ENCODE assay signal across 19 cellular contexts in genomic region chr3:8536106-8537052, GRCh38. TPM values are rescaled to one million over a fixed set of nuclear protein-coding genes. Genes with fewer than 3 reads are reported as not detected.
DNase-seq lines count a peak whose midpoint lies in the region; ATAC-seq and TF ChIP-seq lines count a peak whose summit lies in the region.
"Had no signal": no experiment of that assay in that cellular context is flagged by ENCODE, and none has a peak within 500 bp of the region (broad histone marks: within the 10 kb centered on the region; RNA-seq: fewer than 3 reads in every experiment).

No MANE protein-coding gene starts in this region.

- no peak for ATAC-seq in GM18498 (IDR thresholded peaks at IDR 0.05; ENCODE audit: unreplicated experiment)
- ATAC-seq: activated CD8-positive, alpha-beta T cell treated with anti-CD3 and anti-CD28 coated beads, Interleukin-2, amount 10 ng/mL, durations not matched to agents 7 days and 5 days; effector memory CD8-positive, alpha-beta T cell; naive thymus-derived CD4-positive, alpha-beta T cell; stimulated activated effector memory CD8-positive, alpha-beta T cell treated with anti-CD3 and anti-CD28 coated beads, Interleukin-12 subunit alpha, Interleukin-12 subunit beta, amount 100 ng/mL, for 72 hours had no signal

- TF ChIP-seq POLR2A in testis (IDR thresholded peaks at IDR 0.05), result no peak

- 35 to 61% methylated on average over 8 of the region's 8 CpGs for WGBS in testis, 2 donors

- in situ Hi-C loops in brain microvascular endothelial cell (cut with HindIII; ENCODE audit: low pct_ligation_motif_present, low sequenced_read_pairs), result no loop called here

- no peak overlapping the region for H3K4me3 ChIP-seq in HUES48 (ENCODE audit: low read depth, low read length)
- H3K4me3 ChIP-seq in brain microvascular endothelial cell (ENCODE audit: low read depth, low read length), result no peak overlapping the region
- no peak overlapping the region for H3K4me3 ChIP-seq in testis
- no peak overlapping the region for H3K4me3 ChIP-seq in H7 (ENCODE audit: insufficient read depth, low read depth, low read length)
- H3K4me3 ChIP-seq: right atrium auricular region, upper lobe of left lung had no signal

- peaks cover 17% of the 10 kb centered on the region for H3K4me1 ChIP-seq in HUES48 (ENCODE audit: control insufficient read depth, insufficient read depth, low read length)
- peaks cover 20% of the 10 kb centered on the region for H3K4me1 ChIP-seq in testis

- H3K9me3 ChIP-seq in HUES48 (ENCODE audit: control insufficient read depth, insufficient read depth, low read length) (no peaks in the 10 kb centered on the region), testis (no peaks in the 10 kb centered on the region)
- H3K9me3 ChIP-seq: right atrium auricular region, upper lobe of left lung had no signal

- TF ChIP-seq CTCF in brain microvascular endothelial cell (IDR thresholded peaks at IDR 0.05; ENCODE audit: low read depth, low read length, missing control alignments) (no peak), testis (IDR thresholded peaks at IDR 0.05) (no peak)

- H3K36me3 ChIP-seq in HUES48 (ENCODE audit: control insufficient read depth, insufficient read depth, low read length) (peaks cover 34% of the 10 kb centered on the region), brain microvascular endothelial cell (replicated peaks) (peaks cover 29% of the 10 kb centered on the region), testis (ENCODE audit: low read depth, missing control alignments) (no peaks in the 10 kb centered on the region), H7 (replicated peaks; ENCODE audit: control insufficient read depth, insufficient read depth, low read length) (no peaks in the 10 kb centered on the region)

- H3K27me3 ChIP-seq in HUES48 (ENCODE audit: control insufficient read depth, insufficient read depth, low read length) (no peaks in the 10 kb centered on the region), brain microvascular endothelial cell (replicated peaks) (no peaks in the 10 kb centered on the region), testis (no peaks in the 10 kb centered on the region), H7 (ENCODE audit: control insufficient read depth, insufficient read depth, low read length) (no peaks in the 10 kb centered on the region)
- H3K27me3 ChIP-seq: right atrium auricular region, upper lobe of left lung had no signal

- H3K9ac ChIP-seq in HUES48 (ENCODE audit: low read depth, low read length), result no peak overlapping the region

- DNase-seq in brain microvascular endothelial cell (peak; percentile 70), kidney tubule cell (ENCODE audit: low spot score) (peak; percentile 45), testis (peak; percentile 46), H7 (no peak), Kasumi-1 (lab: John Stamatoyannopoulos, UW) (no peak)
- no peak for DNase-seq in stimulated activated CD4-positive, alpha-beta T cell treated with anti-CD3 and anti-CD28 coated beads, Interleukin-4, amount 100 ng/mL, for 1 hour
- DNase-seq: activated CD8-positive, alpha-beta T cell treated with anti-CD3 and anti-CD28 coated beads, Interleukin-2, amount 10 ng/mL, durations not matched to agents 7 days and 5 days; CD4-positive, alpha-beta T cell; effector memory CD8-positive, alpha-beta T cell; glutamatergic neuron; kidney glomerular epithelial cell; naive thymus-derived CD4-positive, alpha-beta T cell; NCI-H1694; NCI-H524; upper lobe of left lung had no signal

- peak overlapping the region; percentile 69 for H3K27ac ChIP-seq in HUES48 (ENCODE audit: low read depth, low read length)
- H3K27ac ChIP-seq in brain microvascular endothelial cell, result no peak overlapping the region
- peak overlapping the region in 1 of 2 donors; percentile 60 for H3K27ac ChIP-seq in testis
- H3K27ac ChIP-seq: right atrium auricular region had no signal

- intact Hi-C loops in testis (cut with DNase I; ENCODE audit: low total_unique reads), result no loop called here

RNA-seq across cellular contexts. Expression of gene LMCD1, which starts 34.8 kb away (rescaled TPM):
- total RNA-seq in testis, result 100 to 1,000 TPM in 1 of 2 donors, 10 to 100 TPM in 1; 47.9 to 103 TPM
- 53.3 TPM for polyA plus RNA-seq in testis (ENCODE audit: insufficient read depth, low read depth, low replicate concordance)
- total RNA-seq in H7 (2014; rRNA removed; shearing (Covaris generic)), result 2.8 and 7.9 TPM in 2 replicates
- polyA plus RNA-seq: naive thymus-derived CD4-positive, alpha-beta T cell had no signal

Comparison
In these comparisons a context has a peak if more than half of its experiments do, and no peak if none do; other contexts are left out.
1. DNase-seq: peak in brain microvascular endothelial cell (single experiment), kidney tubule cell (single experiment) and testis (single experiment); none in stimulated activated CD4-positive, alpha-beta T cell treated with anti-CD3 and anti-CD28 coated beads, Interleukin-4, amount 100 ng/mL, for 1 hour (single experiment), H7 (single experiment) and Kasumi-1 (0 of 2).